In the genomic region with DNA sequence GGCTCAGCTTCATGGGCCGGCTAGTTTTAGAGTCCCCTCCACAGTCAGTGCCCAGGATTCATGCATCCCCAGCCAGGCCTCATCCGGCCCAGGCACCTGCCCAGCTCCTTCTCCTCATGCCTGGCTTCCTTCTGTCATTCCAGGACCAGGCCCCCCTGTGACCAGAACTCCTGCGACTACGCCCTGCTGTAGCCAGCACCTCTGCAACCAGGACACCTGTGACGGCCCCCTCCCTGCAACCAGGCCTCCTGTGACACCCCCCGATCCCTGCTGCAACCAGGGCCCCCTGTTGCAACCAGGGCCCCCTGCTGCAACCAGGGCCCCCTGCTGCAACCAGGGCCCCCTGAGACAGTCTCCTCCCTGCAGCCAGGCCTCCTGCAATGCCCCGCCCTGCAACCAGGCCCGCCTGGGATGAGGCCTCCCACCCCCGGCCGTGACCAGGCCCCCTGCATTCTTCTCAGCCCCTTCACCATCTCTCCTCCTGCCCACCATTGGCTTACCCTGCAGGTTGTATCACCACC, we compare ENCODE assay signal across 13 cellular contexts. TPM values are rescaled to one million over a fixed set of nuclear protein-coding genes. Genes with fewer than 3 reads are reported as not detected.
A peak's percentile ranks its signal among the peaks of the same experiment; 100 is the strongest.
DNase-seq lines count a peak whose midpoint lies in the region; TF ChIP-seq lines count a peak whose summit lies in the region.
"Had no signal": no experiment of that assay in that cellular context is flagged by ENCODE, and none has a peak within 500 bp of the region (broad histone marks: within the 10 kb centered on the region; RNA-seq: fewer than 3 reads in every experiment).

No MANE protein-coding gene starts in this region.

- peaks cover 13% of the 10 kb centered on the region for H3K9me3 Mint-ChIP-seq in endodermal cell
- H3K9me3 Mint-ChIP-seq in nephron = peaks cover 22% of the 10 kb centered on the region
- H3K9me3 Mint-ChIP-seq in type B pancreatic cell = no peaks in the 10 kb centered on the region

- H3K4me3 Mint-ChIP-seq in endodermal cell (no peak overlapping the region), nephron (peak overlapping the region in 2 of 3 experiments; percentile 17 to 40), type B pancreatic cell (peak overlapping the region; percentile 60)

- H3K27me3 ChIP-seq in endodermal cell (ENCODE audit: control insufficient read depth, insufficient read depth, low read length, poor library complexity, severe bottlenecking) = no peaks in the 10 kb centered on the region
- H3K27me3 ChIP-seq: body of pancreas, SJCRH30, transverse colon had no signal

- peak overlapping the region; percentile 56 for H3K27ac Mint-ChIP-seq in endodermal cell
- peak overlapping the region; percentile 58 to 95 (median 80) for H3K27ac Mint-ChIP-seq in nephron
- H3K27ac Mint-ChIP-seq in type B pancreatic cell = peak overlapping the region; percentile 85

- H3K36me3 Mint-ChIP-seq in endodermal cell (ENCODE audit: low read depth) (no peaks in the 10 kb centered on the region), nephron (ENCODE audit: low read depth) (peaks cover 3% of the 10 kb centered on the region), type B pancreatic cell (no peaks in the 10 kb centered on the region)

- no peak overlapping the region for H3K4me3 ChIP-seq in endodermal cell (ENCODE audit: low read length)
- H3K4me3 ChIP-seq: body of pancreas, mucosa of descending colon, SJCRH30, transverse colon had no signal

- H3K4me1 Mint-ChIP-seq in endodermal cell (peaks cover 10% of the 10 kb centered on the region), nephron (peaks cover 46% of the 10 kb centered on the region), type B pancreatic cell (ENCODE audit: unreplicated experiment) (peaks cover 18% of the 10 kb centered on the region)

- 38 to 75% methylated on average over 1 to 10 of the region's 10 CpGs for WGBS in endodermal cell (ENCODE audit: insufficient coverage in 1 of 2, insufficient read length in 1 of 2), 2 experiments

- peaks cover 3% of the 10 kb centered on the region for H3K27me3 Mint-ChIP-seq in endodermal cell (ENCODE audit: insufficient read depth)
- H3K27me3 Mint-ChIP-seq in nephron (ENCODE audit: low read depth) = peaks cover 2% of the 10 kb centered on the region
- H3K27me3 Mint-ChIP-seq in type B pancreatic cell = no peaks in the 10 kb centered on the region

- peak overlapping the region; percentile 17 for H3K27ac ChIP-seq in endodermal cell (ENCODE audit: low read depth, low read length)
- H3K27ac ChIP-seq: SJCRH30 had no signal

- TF ChIP-seq CTCF in endodermal cell (conservative IDR thresholded peaks at IDR 0.05) (no peak), nephron (IDR thresholded peaks at IDR 0.05; ENCODE audit: unreplicated experiment in 3 of 3) (no peak), type B pancreatic cell (conservative IDR thresholded peaks at IDR 0.05) (no peak)

- H3K9ac ChIP-seq in endodermal cell (ENCODE audit: extremely low read depth, low read length, poor library complexity, severe bottlenecking) = no peak overlapping the region

- peak; percentile 15 for DNase-seq in activated CD8-positive, alpha-beta memory T cell treated with anti-CD3 and anti-CD28 coated beads, Interleukin-2, amount 50 U/mL, for 48 hours
- DNase-seq in activated CD8-positive, alpha-beta memory T cell treated with anti-CD3 and anti-CD28 coated beads for 24 hours = no peak
- DNase-seq in endodermal cell (no peak), type B pancreatic cell (ENCODE audit: extremely low spot score, unreplicated experiment) (peak; percentile 64), hypothalamus (lab: John Stamatoyannopoulos, UW) (no peak), NCI-H82 treated with DMSO at 0.1 percent for 48 hours (lab: John Stamatoyannopoulos, UW; ENCODE audit: unreplicated experiment) (no peak)
- no peak for DNase-seq in stimulated activated CD4-positive, alpha-beta T cell treated with anti-CD3 and anti-CD28 coated beads, Interleukin-2, amount 100 ng/mL, for 48 hours
- DNase-seq: hippocampal formation had no signal

- H3K36me3 ChIP-seq in endodermal cell (ENCODE audit: control insufficient read depth, insufficient read depth, low read length) = no peaks in the 10 kb centered on the region
- H3K36me3 ChIP-seq: SJCRH30, transverse colon had no signal

- no peaks in the 10 kb centered on the region for H3K9me3 ChIP-seq in endodermal cell (ENCODE audit: control insufficient read depth, low read length)
- H3K9me3 ChIP-seq: body of pancreas, mucosa of descending colon, SJCRH30, transverse colon had no signal

- H3K4me1 ChIP-seq in endodermal cell (ENCODE audit: control insufficient read depth, insufficient read depth, low read length) = peaks cover 12% of the 10 kb centered on the region

RNA-seq across cellular contexts. Expression of a gene that starts 46.8 kb away (rescaled TPM):
- total RNA-seq in endodermal cell (1 to 10 TPM; 3.2 to 4.6 TPM), type B pancreatic cell (ENCODE audit: low replicate concordance) (0.52 and 4.4 TPM in 2 replicates)
- 1.4 TPM for polyA plus RNA-seq in endodermal cell (2013, experiment 1 of 2)
- 1.6 TPM for polyA plus RNA-seq in endodermal cell (2013, experiment 2 of 2)

Comparison
In these comparisons a context has a peak if more than half of its experiments do, and no peak if none do; other contexts are left out.
1. DNase-seq: peak in activated CD8-positive, alpha-beta memory T cell treated with anti-CD3 and anti-CD28 coated beads, Interleukin-2, amount 50 U/mL, for 48 hours (single experiment) and type B pancreatic cell (single experiment); none in activated CD8-positive, alpha-beta memory T cell treated with anti-CD3 and anti-CD28 coated beads for 24 hours (single experiment), endodermal cell (single experiment), hypothalamus (0 of 51), NCI-H82 treated with DMSO at 0.1 percent for 48 hours (single experiment) and stimulated activated CD4-positive, alpha-beta T cell treated with anti-CD3 and anti-CD28 coated beads, Interleukin-2, amount 100 ng/mL, for 48 hours (0 of 2).
2. Peak in every context shown above with its lines, with median percentiles within 50 percentile points of each other: H3K27ac Mint-ChIP-seq.